8 cellular contexts compared by ENCODE assay signal in genomic region chr9:98074119-98074990, GRCh38. TPM values are rescaled to one million over a fixed set of nuclear protein-coding genes. Genes with fewer than 3 reads are reported as not detected.
DNase-seq lines count a peak whose midpoint lies in the region; ATAC-seq and TF ChIP-seq lines count a peak whose summit lies in the region.

No MANE protein-coding gene starts in this region.

- H3K36me3 Mint-ChIP-seq in CD4-positive, alpha-beta T cell (ENCODE audit: low read depth), result peaks cover 27% of the 10 kb centered on the region
- H3K36me3 Mint-ChIP-seq in HFFc6 (ENCODE audit: low read depth), result peaks cover 10% of the 10 kb centered on the region

- H3K27ac ChIP-seq in CD4-positive, alpha-beta T cell (ENCODE audit: low read depth, low read length), result peak overlapping the region; percentile 83
- no peak overlapping the region for H3K27ac ChIP-seq in Panc1 (ENCODE audit: low read length)
- H3K27ac ChIP-seq in neutrophil, result peak overlapping the region; percentile 27
- peak overlapping the region in 3 of 4 donors; percentile 60 to 67 (median 60) for H3K27ac ChIP-seq in tibial nerve

- intact Hi-C loops in CD4-positive, alpha-beta T cell (cut with DNase I, micrococcal nuclease), result loop anchor here (1.0 to 5.0 kb wide), 6 partner anchors 44 to 703 kb away; partner anchors contain the start of genes CORO2A (in 1 of the 2) and TRIM14 (in 1 of the 2)
- intact Hi-C loops in Panc1 (cut with micrococcal nuclease; ENCODE audit: unreplicated experiment), result loop anchor here (2.0 kb wide), 1 partner anchor 188 kb away; no protein-coding TSS in a partner anchor

- H3K4me1 ChIP-seq in Panc1 (ENCODE audit: control insufficient read depth, insufficient read depth, low read length) (no peaks in the 10 kb centered on the region), neutrophil (ENCODE audit: control insufficient read depth in 1 of 2, insufficient read depth in 1 of 2, low read depth in 1 of 2, low read length in 1 of 2) (peaks cover 25 to 26% of the 10 kb centered on the region in 2 experiments), tibial nerve (peaks cover 0 to 24% (median 7%) of the 10 kb centered on the region in 4 donors)

- no peak for TF ChIP-seq POLR2A in tibial nerve (IDR thresholded peaks at IDR 0.05)

- TF ChIP-seq CTCF in CD4-positive, alpha-beta T cell (IDR thresholded peaks at IDR 0.05), result peak; percentile 99
- TF ChIP-seq CTCF in HFFc6 (IDR thresholded peaks at IDR 0.05) (peak; percentile 99), Panc1 (IDR thresholded peaks at IDR 0.05) (peak; percentile 93), fibroblast of villous mesenchyme (IDR thresholded peaks at IDR 0.05; ENCODE audit: insufficient read depth, low read depth, low read length) (peak; percentile 96), neutrophil (IDR thresholded peaks at IDR 0.05) (peak; percentile 82), tibial nerve (IDR thresholded peaks at IDR 0.05) (peak; percentile 83 to 97 (median 96))

- peak; percentile 48 to 77 (median 63) for DNase-seq in CD4-positive, alpha-beta T cell
- DNase-seq in HFFc6 (peak; percentile 47), Panc1 (ENCODE audit: low read depth, low spot score) (peak; percentile 22), fibroblast of villous mesenchyme (ENCODE audit: low read depth) (peak; percentile 62), tibial nerve (ENCODE audit: low spot score in 2 of 2) (peak; percentile 50 to 69), mesenteric fat pad (ENCODE audit: low spot score) (no peak)
- peak; percentile 53 for DNase-seq in activated T-helper 9 cell treated with anti-CD3 and anti-CD28 coated beads, Interleukin-2, amount 50 U/mL, for 16 hours (ENCODE audit: low read depth)

- no peaks in the 10 kb centered on the region for H3K27me3 Mint-ChIP-seq in CD4-positive, alpha-beta T cell
- H3K27me3 Mint-ChIP-seq in HFFc6 (ENCODE audit: insufficient read depth), result no peaks in the 10 kb centered on the region

- ATAC-seq in CD4-positive, alpha-beta T cell (ENCODE audit: poor library complexity), result no peak
- ATAC-seq in Panc1, result peak; percentile 74

- H3K27ac Mint-ChIP-seq in CD4-positive, alpha-beta T cell, result peak overlapping the region; percentile 94
- peak overlapping the region; percentile 81 for H3K27ac Mint-ChIP-seq in HFFc6

- CTCF ChIA-PET in CD4-positive, alpha-beta T cell (lab: Charles Lee), result interaction anchor here (0.7 to 2.4 kb wide), 9 partner anchors 17 to 190 kb away, joined by 3 to 10 read pairs (median 4); no protein-coding TSS in a partner anchor
- CTCF ChIA-PET in Panc1 (lab: Charles Lee), result no interaction called here

- H3K36me3 ChIP-seq in Panc1 (ENCODE audit: control insufficient read depth, insufficient read depth, low read length) (no peaks in the 10 kb centered on the region), neutrophil (peaks cover 18% of the 10 kb centered on the region), tibial nerve (peaks cover 0 to 37% (median 0%) of the 10 kb centered on the region in 3 donors)

- in situ Hi-C loops in Panc1 (cut with HindIII; ENCODE audit: low pct_unique_long_range_greater_than_20kb, low sequenced_read_pairs), result no loop called here

- WGBS in tibial nerve, 2 donors, result 15 to 29% methylated on average over 13 of the region's 13 CpGs

- no peak for TF ChIP-seq EP300 in tibial nerve (IDR thresholded peaks at IDR 0.05)

- no peaks in the 10 kb centered on the region for H3K27me3 ChIP-seq in CD4-positive, alpha-beta T cell (ENCODE audit: control insufficient read depth, insufficient read depth, low read length)
- no peaks in the 10 kb centered on the region for H3K27me3 ChIP-seq in Panc1 (ENCODE audit: control insufficient read depth, insufficient read depth, low read length)
- H3K27me3 ChIP-seq in neutrophil, result no peaks in the 10 kb centered on the region
- no peaks in the 10 kb centered on the region for H3K27me3 ChIP-seq in tibial nerve

- H3K4me3 ChIP-seq in Panc1 (ENCODE audit: low read depth in 2 of 2, low read length in 2 of 2), result no peak overlapping the region
- H3K4me3 ChIP-seq in fibroblast of villous mesenchyme (ENCODE audit: low read depth, low read length), result no peak overlapping the region
- H3K4me3 ChIP-seq in neutrophil (ENCODE audit: low read depth in 1 of 2, low read length in 1 of 2), result no peak overlapping the region
- no peak overlapping the region for H3K4me3 ChIP-seq in tibial nerve

- BruUV-seq in Panc1 (replicated peaks; lab: Mats Ljungman, UMichigan), result no TSS peak

- no peaks in the 10 kb centered on the region for H3K9me3 ChIP-seq in CD4-positive, alpha-beta T cell (ENCODE audit: control insufficient read depth, low read length)
- H3K9me3 ChIP-seq in Panc1 (ENCODE audit: control insufficient read depth, insufficient read depth, low read depth, low read length) (no peaks in the 10 kb centered on the region), neutrophil (no peaks in the 10 kb centered on the region), tibial nerve (no peaks in the 10 kb centered on the region)

- H3K9me3 Mint-ChIP-seq in CD4-positive, alpha-beta T cell, result no peaks in the 10 kb centered on the region
- H3K9me3 Mint-ChIP-seq in HFFc6, result no peaks in the 10 kb centered on the region

- POLR2A ChIA-PET in CD4-positive, alpha-beta T cell (lab: Charles Lee), result interaction anchor here (0.6 to 2.6 kb wide), 7 partner anchors 17 to 189 kb away, joined by 3 to 18 read pairs (median 6); partner anchors contain the start of genes NANS and TBC1D2
- POLR2A ChIA-PET in Panc1 (lab: Charles Lee), result interaction anchor here (0.5 kb wide), 1 partner anchor 182 kb away, joined by 3 read pairs; no protein-coding TSS in a partner anchor

- peak overlapping the region; percentile 69 for H3K4me3 Mint-ChIP-seq in CD4-positive, alpha-beta T cell
- H3K4me3 Mint-ChIP-seq in HFFc6, result 0 out of 2 replicates have a peak overlapping the region, but pooled peaks have one; percentile 19

- peaks cover 51% of the 10 kb centered on the region for H3K4me1 Mint-ChIP-seq in CD4-positive, alpha-beta T cell (ENCODE audit: low read depth)
- H3K4me1 Mint-ChIP-seq in HFFc6 (ENCODE audit: low read depth), result peaks cover 22% of the 10 kb centered on the region

RNA-seq across cellular contexts. Expression of gene NANS, which starts 17.8 kb away (rescaled TPM):
- total RNA-seq in CD4-positive, alpha-beta T cell, result 10 to 100 TPM; 70.5 to 74.0 TPM
- total RNA-seq in HFFc6 (2021; fragmentation: NEBNext Ultra II Directional; extraction: Animal tissue kit (Norgen Biotek cat#: 25700)), result 100 to 1,000 TPM in 4 of 6 experiments, 10 to 100 TPM in 2; 82.4 to 103 (median 101) TPM
- total RNA-seq in Panc1 (2021; ENCODE audit: unreplicated experiment) (41.0 TPM), fibroblast of villous mesenchyme (89.9 and 94.1 TPM in 2 replicates), tibial nerve (10 to 100 TPM; 35.2 to 74.4 (median 44.6) TPM), mesenteric fat pad (48.6 TPM)
- polyA plus RNA-seq in Panc1 (2012; ENCODE audit: insufficient read length), result 54.7 TPM

RNA-seq across cellular contexts. Expression of gene TRIM14, which starts 44.7 kb away (rescaled TPM):
- 10 to 100 TPM; 23.5 to 23.6 TPM for total RNA-seq in CD4-positive, alpha-beta T cell
- 10 to 100 TPM; 34.6 to 38.2 (median 36.0) TPM for total RNA-seq in HFFc6 (2021; fragmentation: NEBNext Ultra II Directional; extraction: Animal tissue kit (Norgen Biotek cat#: 25700))
- total RNA-seq in Panc1 (2021; ENCODE audit: unreplicated experiment) (9.7 TPM), fibroblast of villous mesenchyme (9.3 and 13.4 TPM in 2 replicates), tibial nerve (10 to 100 TPM in 3 of 4 donors, 1 to 10 TPM in 1; 9.4 to 16.8 (median 10.1) TPM), mesenteric fat pad (13.8 TPM)
- 9.1 TPM for polyA plus RNA-seq in Panc1 (2012; ENCODE audit: insufficient read length)
